Comparison of ENCODE assay signal across 15 cellular contexts in genomic region chr7:42076870-42077269, GRCh38.
DNase-seq lines count a peak whose midpoint lies in the region; ATAC-seq and TF ChIP-seq lines count a peak whose summit lies in the region.
"Had no signal": no experiment of that assay in that cellular context is flagged by ENCODE, and none has a peak within 500 bp of the region (broad histone marks: within the 10 kb centered on the region; RNA-seq: fewer than 3 reads in every experiment).

No MANE protein-coding gene starts in this region.

- no peak overlapping the region for H2AK5ac ChIP-seq in neuronal stem cell (ENCODE audit: low read depth, low read length)

- H3K4me3 ChIP-seq in BLaER1: no peak overlapping the region
- no peak overlapping the region for H3K4me3 ChIP-seq in neuronal stem cell (ENCODE audit: low read length in 2 of 2)
- H3K4me3 ChIP-seq: HAP-1 had no signal

- H3K4ac ChIP-seq in neuronal stem cell (ENCODE audit: low read length): no peak overlapping the region

- H2BK12ac ChIP-seq in neuronal stem cell (ENCODE audit: low read length): no peak overlapping the region

- H3K27ac Mint-ChIP-seq in brain: peak overlapping the region; percentile 16 to 91 (median 60)
- peak overlapping the region; percentile 81 for H3K27ac Mint-ChIP-seq in mesothelial cell of epicardium
- H3K27ac Mint-ChIP-seq in osteocyte (ENCODE audit: unreplicated experiment): peak overlapping the region; percentile 12
- H3K27ac Mint-ChIP-seq: CD4-positive, alpha-beta memory T cell had no signal

- DNase-seq in mesothelial cell of epicardium (ENCODE audit: low spot score in 2 of 2, unreplicated experiment in 2 of 2) (no peak), osteocyte (ENCODE audit: extremely low spot score, unreplicated experiment) (no peak), AG20443 (ENCODE audit: low spot score) (no peak), neuronal stem cell (ENCODE audit: low spot score) (no peak)
- DNase-seq: 8988T; CD4-positive, alpha-beta memory T cell; DMS153; DMS79 treated with DMSO at 0.1 percent for 48 hours; EL; GOT3 had no signal

- H4K91ac ChIP-seq in neuronal stem cell (ENCODE audit: low read depth, low read length, poor library complexity): no peak overlapping the region

- no peak overlapping the region for H3K14ac ChIP-seq in neuronal stem cell (ENCODE audit: low read length)

- H3K4me1 ChIP-seq in BLaER1 (peaks cover 43% of the 10 kb centered on the region), neuronal stem cell (ENCODE audit: control insufficient read depth in 2 of 2, insufficient read depth in 1 of 2, low read depth in 1 of 2, low read length in 2 of 2) (peaks cover 13 to 17% of the 10 kb centered on the region in 2 donors)

- no peak for ATAC-seq in GM18858 (IDR thresholded peaks at IDR 0.05; ENCODE audit: unreplicated experiment)

- peaks cover 15% of the 10 kb centered on the region for H3K36me3 Mint-ChIP-seq in brain
- peaks cover 6% of the 10 kb centered on the region for H3K36me3 Mint-ChIP-seq in mesothelial cell of epicardium
- peaks cover 29% of the 10 kb centered on the region for H3K36me3 Mint-ChIP-seq in osteocyte (ENCODE audit: unreplicated experiment)
- H3K36me3 Mint-ChIP-seq: CD4-positive, alpha-beta memory T cell had no signal

- H3K23ac ChIP-seq in neuronal stem cell (ENCODE audit: low read depth, low read length, poor library complexity): no peak overlapping the region

- H3K4me1 Mint-ChIP-seq in brain (peaks cover 94% of the 10 kb centered on the region), mesothelial cell of epicardium (peaks cover 70% of the 10 kb centered on the region), osteocyte (ENCODE audit: unreplicated experiment) (peaks cover 32% of the 10 kb centered on the region)
- H3K4me1 Mint-ChIP-seq: CD4-positive, alpha-beta memory T cell had no signal

- no peak overlapping the region for H2AFZ ChIP-seq in neuronal stem cell (ENCODE audit: low read length)

- no peak overlapping the region for H4K8ac ChIP-seq in neuronal stem cell (ENCODE audit: low read depth, low read length)

- H3K9ac ChIP-seq in BLaER1 (no peak overlapping the region), neuronal stem cell (ENCODE audit: low read depth, low read length, poor library complexity) (no peak overlapping the region)

- H3K4me2 ChIP-seq in BLaER1 (peak overlapping the region; percentile 61), neuronal stem cell (ENCODE audit: insufficient read depth, low read length, poor library complexity, severe bottlenecking) (no peak overlapping the region)

- no CpG with 5 or more reads among the region's 2 CpGs for WGBS in neuronal stem cell (ENCODE audit: extremely low coverage in 2 of 2, insufficient read length in 2 of 2, insufficient replicate concordance in 1 of 2), 2 donors

- H3K18ac ChIP-seq in neuronal stem cell (ENCODE audit: low read length): no peak overlapping the region

- H4K20me1 ChIP-seq in BLaER1: no peaks in the 10 kb centered on the region

- peaks cover 6% of the 10 kb centered on the region; the same call in 1 of the 2 replicates for H3K36me3 ChIP-seq in BLaER1
- peaks cover 2 to 80% of the 10 kb centered on the region in 2 donors for H3K36me3 ChIP-seq in neuronal stem cell (replicated peaks in 1 of 2; ENCODE audit: control insufficient read depth in 2 of 2, insufficient read depth in 2 of 2, low read length in 2 of 2)
- H3K36me3 ChIP-seq: HAP-1 had no signal

- H3K9me3 ChIP-seq in BLaER1 (no peaks in the 10 kb centered on the region), neuronal stem cell (replicated peaks in 1 of 2; ENCODE audit: control insufficient read depth in 2 of 2, insufficient read depth in 1 of 2, low read depth in 1 of 2, low read length in 2 of 2) (no peaks in the 10 kb centered on the region)
- H3K9me3 ChIP-seq: HAP-1 had no signal

- H2BK5ac ChIP-seq in neuronal stem cell (ENCODE audit: low read length): no peak overlapping the region

- peaks cover 6% of the 10 kb centered on the region for H3K79me1 ChIP-seq in neuronal stem cell (ENCODE audit: low read depth, low read length)

- H3K27ac ChIP-seq in BLaER1 (no peak overlapping the region), neuronal stem cell (replicated peaks; ENCODE audit: low read length) (no peak overlapping the region)
- H3K27ac ChIP-seq: C4-2B had no signal

- H2BK15ac ChIP-seq in neuronal stem cell (ENCODE audit: low read length): no peak overlapping the region

- no peaks in the 10 kb centered on the region for H3K27me3 ChIP-seq in BLaER1
- no peaks in the 10 kb centered on the region for H3K27me3 ChIP-seq in neuronal stem cell (ENCODE audit: control insufficient read depth in 3 of 3, insufficient read depth in 3 of 3, low read depth in 1 of 3, low read length in 3 of 3)

- no peak overlapping the region for H2BK120ac ChIP-seq in neuronal stem cell (ENCODE audit: low read depth, low read length)

- no peaks in the 10 kb centered on the region for H3K9me3 Mint-ChIP-seq in brain
- no peaks in the 10 kb centered on the region for H3K9me3 Mint-ChIP-seq in mesothelial cell of epicardium
- H3K9me3 Mint-ChIP-seq in osteocyte (ENCODE audit: unreplicated experiment): no peaks in the 10 kb centered on the region
- H3K9me3 Mint-ChIP-seq: CD4-positive, alpha-beta memory T cell had no signal

- TF ChIP-seq CTCF in brain (conservative IDR thresholded peaks at IDR 0.05) (no peak), mesothelial cell of epicardium (IDR thresholded peaks at IDR 0.05; ENCODE audit: unreplicated experiment) (no peak), osteocyte (IDR thresholded peaks at IDR 0.05) (no peak)

- H3K27me3 Mint-ChIP-seq in brain (peaks cover 4% of the 10 kb centered on the region), mesothelial cell of epicardium (ENCODE audit: low read depth) (no peaks in the 10 kb centered on the region), osteocyte (ENCODE audit: unreplicated experiment) (no peaks in the 10 kb centered on the region)

- H3K4me3 Mint-ChIP-seq in brain (peak overlapping the region in 1 of 5 experiments; percentile 51), mesothelial cell of epicardium (no peak overlapping the region), osteocyte (ENCODE audit: unreplicated experiment) (no peak overlapping the region)
- H3K4me3 Mint-ChIP-seq: CD4-positive, alpha-beta memory T cell had no signal

Comparison
In these comparisons a context has a peak if more than half of its experiments do, and no peak if none do; other contexts are left out.
1. H3K27ac Mint-ChIP-seq: peak in every context shown above with its lines; median percentile 81 in mesothelial cell of epicardium; 60 in brain; 12 in osteocyte.